In genomic region chr4:38894340-38894982, GRCh38 we compare ENCODE assay signal across 23 cellular contexts. TPM values are rescaled to one million over a fixed set of nuclear protein-coding genes. Genes with fewer than 3 reads are reported as not detected.
DNase-seq lines count a peak whose midpoint lies in the region; ATAC-seq, FAIRE-seq and TF ChIP-seq lines count a peak whose summit lies in the region.
"Had no signal": no experiment of that assay in that cellular context is flagged by ENCODE, and none has a peak within 500 bp of the region (broad histone marks: within the 10 kb centered on the region; RNA-seq: fewer than 3 reads in every experiment).

No MANE protein-coding gene starts in this region.

- no peak for TF ChIP-seq RAD21 in GM12878 (IDR thresholded peaks at IDR 0.05; ENCODE audit: insufficient read depth, low read depth, low read length)

- no peak overlapping the region for H3K27ac ChIP-seq in GM12878 (ENCODE audit: control insufficient read depth, insufficient read depth)
- H3K27ac ChIP-seq: prostate gland, skin epidermis had no signal

- H3K27me3 Mint-ChIP-seq in T-cell: peaks cover 0 to 4% of the 10 kb centered on the region in 2 donors

- no peaks in the 10 kb centered on the region for H4K20me1 ChIP-seq in GM12878 (ENCODE audit: control insufficient read depth, insufficient read depth)

- in situ Hi-C loops in KBM-7 (cut with MboI; ENCODE audit: low pct_unique_long_range_greater_than_20kb, low sequenced_read_pairs): no loop called here
- in situ Hi-C loops in GM12878 (cut with MboI): no loop called here

- 77% methylated on average over 7 of the region's 7 CpGs for WGBS in GM12878 (ENCODE audit: insufficient coverage, insufficient replicate concordance, low lambda C conversion rate, missing lambda C conversion rate)

- H3K4me1 Mint-ChIP-seq in T-cell: peaks cover 2 to 5% (median 3%) of the 10 kb centered on the region in 3 donors

- H3K9me3 Mint-ChIP-seq in T-cell: no peaks in the 10 kb centered on the region
- H3K9me3 Mint-ChIP-seq: T-helper 1 cell treated with Interleukin-12 subunit alpha and Interleukin-12 subunit beta and Interleukin-4 antibody, amounts not matched to agents 30 μg/mL and 1 μg/mL, for 36 hours had no signal

- RAD21 ChIA-PET in GM12878 (lab: Charles Lee; ENCODE audit: unreplicated experiment): interaction anchor here (0.7 to 6.7 kb wide), 5 partner anchors 8 to 219 kb away, joined by 3 to 49 read pairs (median 7); partner anchors contain the start of gene TLR10

- no peak for FAIRE-seq in GM12878 (lab: Jason Lieb, UNC)
- FAIRE-seq: HTR-8/SVneo, keratinocyte had no signal

- no peaks in the 10 kb centered on the region for H3K36me3 ChIP-seq in GM12878 (ENCODE audit: control insufficient read depth in 2 of 2, insufficient read depth in 2 of 2, low read length in 1 of 2)
- H3K36me3 ChIP-seq: prostate gland had no signal

- no TSS peak for BruUV-seq in GM12878 (replicated peaks; lab: Mats Ljungman, UMichigan)

- no peaks in the 10 kb centered on the region for H3K9me3 ChIP-seq in GM12878 (replicated peaks; ENCODE audit: control insufficient read depth, insufficient read depth, low read length)
- H3K9me3 ChIP-seq: prostate gland had no signal

- DNase-seq in KBM-7: peak; percentile 16
- no peak for DNase-seq in GM12878 (ENCODE audit: low read depth, low spot score)
- no peak for DNase-seq in left lobe of liver (ENCODE audit: low spot score)
- no peak for DNase-seq in activated CD8-positive, alpha-beta memory T cell treated with anti-CD3 and anti-CD28 coated beads for 24 hours
- DNase-seq in HUDEP-2 (lab: John Stamatoyannopoulos, UW; ENCODE audit: unreplicated experiment in 76 of 76): no peak
- DNase-seq in T-cell: no peak
- DNase-seq: activated effector memory CD4-positive, alpha-beta T cell treated with anti-CD3 and anti-CD28 coated beads, Interleukin-2, amount 50 U/mL, for 16 hours; amygdala; effector memory CD4-positive, alpha-beta T cell; HFFc6; hippocampal formation; NCI-H1694 treated with DMSO at 0.1 percent for 48 hours; stimulated activated CD4-positive, alpha-beta T cell treated with anti-CD3 and anti-CD28 coated beads, Interleukin-4, amount 100 ng/mL, for 1 hour; substantia nigra had no signal

- intact Hi-C loops in GM12878 (cut with micrococcal nuclease; ENCODE audit: unreplicated experiment): loop anchor here (2.0 kb wide), 1 partner anchor 136 kb away; no protein-coding TSS in a partner anchor

- H3K36me3 Mint-ChIP-seq in T-cell: no peaks in the 10 kb centered on the region

- no peak overlapping the region for H3K9ac ChIP-seq in GM12878 (ENCODE audit: control insufficient read depth, insufficient read depth, low read length)

- H3K4me3 ChIP-seq in GM12878: no peak overlapping the region
- H3K4me3 ChIP-seq: prostate gland, skin epidermis had no signal

- TF ChIP-seq POLR2A in GM12878 (IDR thresholded peaks at IDR 0.05; ENCODE audit: low read depth, low read length): no peak

- peak; percentile 35 for ATAC-seq in GM18867 (IDR thresholded peaks at IDR 0.05; ENCODE audit: unreplicated experiment)
- peak; percentile 42 for ATAC-seq in GM12878
- ATAC-seq in left lobe of liver: peak; percentile 26
- no peak for ATAC-seq in HG02938 (IDR thresholded peaks at IDR 0.05; ENCODE audit: unreplicated experiment)
- no peak for ATAC-seq in T-cell (replicated peaks in 1 of 4)
- ATAC-seq: Right ventricle myocardium inferior had no signal

- no peak for TF ChIP-seq EP300 in GM12878 (IDR thresholded peaks at IDR 0.05; ENCODE audit: borderline replicate concordance in 1 of 2, control insufficient read depth in 1 of 2, low read depth in 2 of 2, low read length in 2 of 2)

- peak in 2 of 3 experiments; percentile 4 to 27; a peak in 2 of 6 replicates for TF ChIP-seq CTCF in GM12878 (IDR thresholded peaks at IDR 0.05 in 2 of 3, conservative IDR thresholded peaks at IDR 0.05 in 1 of 3; ENCODE audit: control insufficient read depth in 2 of 3, extremely low read depth in 1 of 3, insufficient read depth in 1 of 3, low read depth in 3 of 3, low read length in 3 of 3)

- no peaks in the 10 kb centered on the region for H3K79me2 ChIP-seq in GM12878 (ENCODE audit: control insufficient read depth, insufficient read depth, low read length)

- H3K4me1 ChIP-seq in GM12878 (ENCODE audit: control insufficient read depth, insufficient read depth, low read length): no peaks in the 10 kb centered on the region
- H3K4me1 ChIP-seq: prostate gland had no signal

- H3K27me3 ChIP-seq in GM12878 (replicated peaks in 1 of 2; ENCODE audit: control insufficient read depth in 2 of 2, insufficient read depth in 2 of 2, low read length in 1 of 2): no peaks in the 10 kb centered on the region

- CTCF ChIA-PET in GM12878 (lab: Yijun Ruan, JAX) (interaction anchor here (1.0 to 7.1 kb wide), 12 partner anchors 8 to 249 kb away, joined by 3 to 84 read pairs (median 4); partner anchors contain the start of gene TLR10), T-cell (lab: Charles Lee) (interaction anchor here in 1 of 2 donors (0.6 kb wide), 1 partner anchor 575 kb away, joined by 5 read pairs; no protein-coding TSS in a partner anchor)

- SMC1A ChIA-PET in GM12878 (lab: Charles Lee; ENCODE audit: uncharacterized antibody, unreplicated experiment): interaction anchor here (0.6 to 6.8 kb wide), 12 partner anchors 10 to 825 kb away, joined by 3 to 62 read pairs (median 3); partner anchors contain the start of gene TLR10

- H3K4me2 ChIP-seq in GM12878 (ENCODE audit: control insufficient read depth, insufficient read depth): no peak overlapping the region

- POLR2A ChIA-PET in GM12878 (lab: Charles Lee): interaction anchor here (0.6 to 1.0 kb wide), 4 partner anchors 9 to 27 kb away, joined by 3 read pairs; partner anchors contain the start of gene FAM114A1
- POLR2A ChIA-PET in T-cell (lab: Charles Lee): no interaction called here

- no peak overlapping the region for H3K4me3 Mint-ChIP-seq in T-cell
- H3K4me3 Mint-ChIP-seq: HFFc6; T-helper 1 cell treated with Interleukin-12 subunit alpha and Interleukin-12 subunit beta and Interleukin-4 antibody, amounts not matched to agents 30 μg/mL and 1 μg/mL, for 36 hours had no signal

- H2AFZ ChIP-seq in GM12878 (ENCODE audit: control insufficient read depth, low read depth, low read length): no peak overlapping the region

- H3K27ac Mint-ChIP-seq in T-cell: no peak overlapping the region
- H3K27ac Mint-ChIP-seq: HFFc6; T-helper 1 cell treated with Interleukin-12 subunit alpha and Interleukin-12 subunit beta and Interleukin-4 antibody, amounts not matched to agents 30 μg/mL and 1 μg/mL, for 36 hours had no signal

TF ChIP-seq in GM12878, 131 proteins besides CTCF, POLR2A, EP300 and RAD21 (continues in another document):
- TF ChIP-seq PKNOX1 (IDR thresholded peaks at IDR 0.05) (peak; percentile 31), RAD51 (IDR thresholded peaks at IDR 0.05) (peak; percentile 43; the same call in 1 of the 2 replicates)

RNA-seq across cellular contexts. Expression of gene FAM114A1, which starts 26.9 kb away (rescaled TPM):
- 34.8 and 41.1 TPM in 2 replicates for total RNA-seq in GM12878 (2013; cell fraction: nucleolus; rRNA removed)
- total RNA-seq in GM12878 (2014; rRNA removed) (4.0 and 4.1 TPM in 2 replicates), GM12878 (2014; rRNA removed; fragmentation: Illumina TruSeq; extraction: Trizol) (3.4 and 5.0 TPM in 2 replicates), GM12878 (2021) (5.0 and 5.4 TPM in 2 replicates), left lobe of liver (52.6 TPM), T-cell (under 1 TPM in 4 of 5 donors, not detected in 1; 0.35 to 0.79 (median 0.39) TPM)
- 2.2 TPM for polyA plus RNA-seq in GM12878 (2011; ENCODE audit: low read depth)
- polyA plus RNA-seq in GM12878 (2011; rRNA removed) (3.4 and 4.0 TPM in 2 replicates), GM12878 (2014; fragmentation: Illumina TruSeq; extraction: Trizol) (4.6 and 6.0 TPM in 2 replicates), GM12878 (2014; fragmentation: Nextera tagmentation; extraction: Ambion mirVana) (1 to 10 TPM; 1.3 to 1.9 TPM), GM12878 (2014; rRNA removed) (4.3 and 6.2 TPM in 2 replicates), GM12878 (2016; fragmentation: Nextera tagmentation; extraction: Ambion mirVana) (1 to 10 TPM; 2.5 to 3.8 TPM)
- 3.0 and 3.8 TPM in 2 replicates for polyA plus RNA-seq in GM12878 (2011; cell fraction: cytosol; rRNA removed)
- 3.3 and 4.2 TPM in 2 replicates for polyA plus RNA-seq in GM12878 (2011; cell fraction: nucleus; rRNA removed)
- 4.6 and 5.2 TPM in 2 replicates for polyA plus RNA-seq in GM12878 (2012)
- 2.0 and 3.6 TPM in 2 replicates for polyA minus RNA-seq in GM12878 (2011; rRNA and poly(A)+ RNA removed)
- 0.52 and 0.67 TPM in 2 replicates for polyA minus RNA-seq in GM12878 (2011; cell fraction: cytosol; rRNA and poly(A)+ RNA removed)
- 1.9 and 2.3 TPM in 2 replicates for polyA minus RNA-seq in GM12878 (2011; cell fraction: nucleus; rRNA and poly(A)+ RNA removed)
- polyA plus RNA-seq: neural cell had no signal

RNA-seq across cellular contexts. Expression of gene TLR6, which starts 37.8 kb away (rescaled TPM):
- total RNA-seq in GM12878 (2013; cell fraction: nucleolus; rRNA removed): 174 and 189 TPM in 2 replicates
- total RNA-seq in GM12878 (2014; rRNA removed) (15.4 and 18.1 TPM in 2 replicates), GM12878 (2014; rRNA removed; fragmentation: Illumina TruSeq; extraction: Trizol) (18.0 and 18.1 TPM in 2 replicates), GM12878 (2021) (19.1 and 22.4 TPM in 2 replicates), left lobe of liver (1.5 TPM), T-cell (1 to 10 TPM; 2.3 to 7.7 (median 3.2) TPM)
- 11.6 TPM for polyA plus RNA-seq in GM12878 (2011; ENCODE audit: low read depth)
- polyA plus RNA-seq in GM12878 (2011; rRNA removed) (49.4 and 72.4 TPM in 2 replicates), GM12878 (2014; fragmentation: Illumina TruSeq; extraction: Trizol) (15.9 and 22.4 TPM in 2 replicates), GM12878 (2014; fragmentation: Nextera tagmentation; extraction: Ambion mirVana) (1 to 10 TPM; 1.1 to 1.5 TPM), GM12878 (2014; rRNA removed) (8.3 and 9.6 TPM in 2 replicates), GM12878 (2016; fragmentation: Nextera tagmentation; extraction: Ambion mirVana) (1 to 10 TPM; 2.3 to 2.9 TPM)
- polyA plus RNA-seq in GM12878 (2011; cell fraction: cytosol; rRNA removed): 13.1 and 18.0 TPM in 2 replicates
- 21.4 and 25.3 TPM in 2 replicates for polyA plus RNA-seq in GM12878 (2011; cell fraction: nucleus; rRNA removed)
- 11.8 and 14.3 TPM in 2 replicates for polyA plus RNA-seq in GM12878 (2012)
- 61.3 and 91.4 TPM in 2 replicates for polyA minus RNA-seq in GM12878 (2011; rRNA and poly(A)+ RNA removed)
- polyA minus RNA-seq in GM12878 (2011; cell fraction: cytosol; rRNA and poly(A)+ RNA removed): 25.1 and 28.5 TPM in 2 replicates
- polyA minus RNA-seq in GM12878 (2011; cell fraction: nucleus; rRNA and poly(A)+ RNA removed): 28.3 and 34.2 TPM in 2 replicates
- polyA plus RNA-seq: neural cell had no signal

Comparison
In these comparisons a context has a peak if more than half of its experiments do, and no peak if none do; other contexts are left out.
1. ATAC-seq: peak in GM18867 (single experiment), GM12878 (single experiment) and left lobe of liver (single experiment); none in HG02938 (single experiment) and T-cell (0 of 4).